In genomic region chr7:105690286-105690915, GRCh38 we compare ENCODE assay signal across 10 cellular contexts.
DNase-seq lines count a peak whose midpoint lies in the region; ATAC-seq, FAIRE-seq and TF ChIP-seq lines count a peak whose summit lies in the region.
"Had no signal": no experiment of that assay in that cellular context is flagged by ENCODE, and none has a peak within 500 bp of the region (broad histone marks: within the 10 kb centered on the region; RNA-seq: fewer than 3 reads in every experiment).

No MANE protein-coding gene starts in this region.

- no peak for TF ChIP-seq CTCF in liver (IDR thresholded peaks at IDR 0.05; ENCODE audit: low read depth, low read length, missing input control)
- TF ChIP-seq CTCF in HepG2 (CRISPR knock-in tag; IDR thresholded peaks at IDR 0.05): no peak
- TF ChIP-seq CTCF in vagina (IDR thresholded peaks at IDR 0.05): no peak

- no peaks in the 10 kb centered on the region for H3K79me2 ChIP-seq in HepG2 (ENCODE audit: insufficient read depth, low read length)

- intact Hi-C loops in HepG2 (cut with micrococcal nuclease; ENCODE audit: unreplicated experiment) (no loop called here), vagina (cut with DNase I) (no loop called here)

- H3K27me3 ChIP-seq in liver (ENCODE audit: control insufficient read depth in 4 of 4, insufficient read depth in 4 of 4, low read length in 3 of 4): no peaks in the 10 kb centered on the region
- H3K27me3 ChIP-seq in HepG2 (ENCODE audit: control insufficient read depth in 1 of 2, insufficient read depth in 2 of 2, low read length in 2 of 2): no peaks in the 10 kb centered on the region
- no peaks in the 10 kb centered on the region for H3K27me3 ChIP-seq in mesenchymal stem cell (ENCODE audit: control insufficient read depth in 1 of 2, insufficient read depth in 1 of 2, low read length in 2 of 2)
- H3K27me3 ChIP-seq in vagina: no peaks in the 10 kb centered on the region

- no peaks in the 10 kb centered on the region for H3K27me3 Mint-ChIP-seq in activated naive CD8-positive, alpha-beta T cell treated with anti-CD3 and anti-CD28 coated beads, Interleukin-2, amount 50 U/mL, for 24 hours

- H2BK12ac ChIP-seq in mesenchymal stem cell (ENCODE audit: low read length in 2 of 2): peak overlapping the region; percentile 25 to 49

- H3K36me3 ChIP-seq in liver (ENCODE audit: control insufficient read depth in 4 of 4, insufficient read depth in 3 of 4, low read depth in 1 of 4, low read length in 3 of 4) (no peaks in the 10 kb centered on the region), HepG2 (replicated peaks in 1 of 2; ENCODE audit: control insufficient read depth in 1 of 2, insufficient read depth in 2 of 2, low read length in 2 of 2) (no peaks in the 10 kb centered on the region), mesenchymal stem cell (ENCODE audit: control insufficient read depth in 1 of 2, insufficient read depth in 2 of 2, low read depth in 1 of 2, low read length in 2 of 2) (peaks cover 0 to 2% of the 10 kb centered on the region in 2 experiments), vagina (no peaks in the 10 kb centered on the region)

- H3K14ac ChIP-seq in mesenchymal stem cell (ENCODE audit: low read length in 2 of 2): no peak overlapping the region

- H3K9me3 Mint-ChIP-seq in activated naive CD8-positive, alpha-beta T cell treated with anti-CD3 and anti-CD28 coated beads, Interleukin-2, amount 50 U/mL, for 24 hours: no peaks in the 10 kb centered on the region

- H4K91ac ChIP-seq in mesenchymal stem cell (ENCODE audit: low read length): peak overlapping the region; percentile 61

- peak overlapping the region; percentile 83 for H3K27ac Mint-ChIP-seq in activated naive CD8-positive, alpha-beta T cell treated with anti-CD3 and anti-CD28 coated beads, Interleukin-2, amount 50 U/mL, for 24 hours

- DNase-seq in HepG2 (ENCODE audit: low spot score) (no peak), mesenchymal stem cell (peak; percentile 17), vagina (ENCODE audit: extremely low spot score in 2 of 2) (no peak), iPS-NIHi7 (ENCODE audit: extremely low spot score) (no peak), iPS-NIHi11 (ENCODE audit: low spot score) (no peak)
- DNase-seq in activated naive CD8-positive, alpha-beta T cell treated with anti-CD3 and anti-CD28 coated beads, Interleukin-2, amount 50 U/mL, for 24 hours: no peak
- DNase-seq: NCI-H345 had no signal

- CTCF ChIA-PET in HepG2 (lab: Yijun Ruan, JAX; ENCODE audit: low intra/inter-chr PET ratio, low total read pairs): no interaction called here

- H2AFZ ChIP-seq in HepG2 (ENCODE audit: low read length) (no peak overlapping the region), mesenchymal stem cell (ENCODE audit: low read depth, low read length) (no peak overlapping the region)

- FAIRE-seq in HepG2 (lab: Jason Lieb, UNC): no peak
- FAIRE-seq: islet of Langerhans had no signal

- peak overlapping the region; percentile 88 for H3K4me3 Mint-ChIP-seq in activated naive CD8-positive, alpha-beta T cell treated with anti-CD3 and anti-CD28 coated beads, Interleukin-2, amount 50 U/mL, for 24 hours

- no peaks in the 10 kb centered on the region for H3K9me3 ChIP-seq in liver (ENCODE audit: control insufficient read depth in 4 of 4, low read length in 3 of 4)
- no peaks in the 10 kb centered on the region for H3K9me3 ChIP-seq in HepG2 (ENCODE audit: low read length)
- no peaks in the 10 kb centered on the region for H3K9me3 ChIP-seq in mesenchymal stem cell (ENCODE audit: control insufficient read depth, low read length)
- H3K9me3 ChIP-seq in vagina: no peaks in the 10 kb centered on the region

- no peak for TF ChIP-seq RAD21 in liver (IDR thresholded peaks at IDR 0.05)
- TF ChIP-seq RAD21 in HepG2 (CRISPR knock-in tag; IDR thresholded peaks at IDR 0.05): no peak

- peak overlapping the region; percentile 79 to 84 for H3K27ac ChIP-seq in liver (ENCODE audit: low read depth in 1 of 2, low read length in 2 of 2)
- H3K27ac ChIP-seq in HepG2 (ENCODE audit: extremely low read length, insufficient read depth, low read length): no peak overlapping the region
- H3K27ac ChIP-seq in mesenchymal stem cell (ENCODE audit: low read length, poor library complexity, severe bottlenecking): no peak overlapping the region
- peak overlapping the region; percentile 73 for H3K27ac ChIP-seq in vagina

- H4K8ac ChIP-seq in mesenchymal stem cell (ENCODE audit: low read length): peak overlapping the region; percentile 67

- ATAC-seq in HepG2: no peak
- no peak for ATAC-seq in activated naive CD8-positive, alpha-beta T cell treated with anti-CD3 and anti-CD28 coated beads, Interleukin-2, amount 50 U/mL, for 24 hours
- no peak for ATAC-seq in HG02798 (IDR thresholded peaks at IDR 0.05; ENCODE audit: poor library complexity, unreplicated experiment)

- WGBS in liver: 95% methylated on average over 19 of the region's 19 CpGs
- 97% methylated on average over 19 of the region's 19 CpGs for WGBS in HepG2 (ENCODE audit: low lambda C conversion rate)
- 78% methylated on average over 19 of the region's 19 CpGs for WGBS in mesenchymal stem cell

- POLR2A ChIA-PET in HepG2 (lab: Yijun Ruan, JAX): no interaction called here

- H3K79me1 ChIP-seq in mesenchymal stem cell (replicated peaks; ENCODE audit: low read length, poor library complexity, severe bottlenecking): peaks cover 9% of the 10 kb centered on the region

- peak overlapping the region; percentile 18 to 96 for H3K4ac ChIP-seq in mesenchymal stem cell (ENCODE audit: low read depth in 1 of 2, low read length in 2 of 2)

- peak overlapping the region in 2 of 3 donors; percentile 64 to 70 for H3K4me3 ChIP-seq in liver (ENCODE audit: low read depth in 1 of 3, low read length in 3 of 3)
- no peak overlapping the region for H3K4me3 ChIP-seq in HepG2 (replicated peaks in 1 of 3; ENCODE audit: insufficient read depth in 1 of 3, low read depth in 2 of 3, low read length in 3 of 3)
- H3K4me3 ChIP-seq in mesenchymal stem cell (ENCODE audit: insufficient read depth in 1 of 2, low read depth in 1 of 2, low read length in 2 of 2): peak overlapping the region in 1 of 2 experiments; percentile 74
- H3K4me3 ChIP-seq in vagina: peak overlapping the region; percentile 30 to 47

- H3K23ac ChIP-seq in mesenchymal stem cell (ENCODE audit: low read length in 2 of 2): no peak overlapping the region

- H2BK15ac ChIP-seq in mesenchymal stem cell (ENCODE audit: low read depth, poor library complexity, severe bottlenecking): no peak overlapping the region

- TF ChIP-seq POLR2A in HepG2 (IDR thresholded peaks at IDR 0.05; ENCODE audit: insufficient read depth in 1 of 2, low read depth in 2 of 2, low read length in 2 of 2) (no peak), vagina (IDR thresholded peaks at IDR 0.05) (no peak)

- H2BK120ac ChIP-seq in mesenchymal stem cell (ENCODE audit: low read depth, low read length): peak overlapping the region; percentile 54

- no peaks in the 10 kb centered on the region for H4K20me1 ChIP-seq in HepG2 (ENCODE audit: insufficient read depth, low read length)

- BruUV-seq in HepG2 (replicated peaks; lab: Mats Ljungman, UMichigan): no TSS peak

- no peak overlapping the region for H2BK5ac ChIP-seq in mesenchymal stem cell (ENCODE audit: low read depth, low read length, poor library complexity, severe bottlenecking)

- H3K18ac ChIP-seq in mesenchymal stem cell (ENCODE audit: low read depth in 1 of 2, low read length in 2 of 2): peak overlapping the region; percentile 44 to 81

- no peak overlapping the region for H2AK5ac ChIP-seq in mesenchymal stem cell (ENCODE audit: low read length, severe bottlenecking)

- H3K4me2 ChIP-seq in HepG2 (ENCODE audit: low read depth, low read length) (no peak overlapping the region), mesenchymal stem cell (ENCODE audit: low read length, poor library complexity, severe bottlenecking) (no peak overlapping the region)

- H3K4me1 Mint-ChIP-seq in activated naive CD8-positive, alpha-beta T cell treated with anti-CD3 and anti-CD28 coated beads, Interleukin-2, amount 50 U/mL, for 24 hours: peaks cover 48% of the 10 kb centered on the region

- no peak for TF ChIP-seq EP300 in HepG2 (IDR thresholded peaks at IDR 0.05; ENCODE audit: low read depth in 2 of 2, low read length in 2 of 2)
- TF ChIP-seq EP300 in HepG2 (CRISPR knock-in tag; IDR thresholded peaks at IDR 0.05; ENCODE audit: borderline replicate concordance): no peak

- in situ Hi-C loops in HepG2 (cut with HindIII; ENCODE audit: extremely low pct_ligation_motif_present, low pct_unique_long_range_greater_than_20kb): no loop called here

- H3K9ac ChIP-seq in liver (ENCODE audit: low read depth in 1 of 2, low read length in 2 of 2) (peak overlapping the region in 1 of 2 donors; percentile 96), HepG2 (ENCODE audit: insufficient read depth, low read depth, low read length) (no peak overlapping the region), mesenchymal stem cell (ENCODE audit: low read length) (peak overlapping the region; percentile 83)

- no peaks in the 10 kb centered on the region for H3K36me3 Mint-ChIP-seq in activated naive CD8-positive, alpha-beta T cell treated with anti-CD3 and anti-CD28 coated beads, Interleukin-2, amount 50 U/mL, for 24 hours (ENCODE audit: low read depth)

- H3K4me1 ChIP-seq in liver (ENCODE audit: control insufficient read depth in 4 of 4, insufficient read depth in 4 of 4, low read length in 3 of 4): peaks cover 0 to 10% (median 6%) of the 10 kb centered on the region in 4 donors
- no peaks in the 10 kb centered on the region for H3K4me1 ChIP-seq in HepG2 (ENCODE audit: insufficient read depth, low read length)
- H3K4me1 ChIP-seq in mesenchymal stem cell (ENCODE audit: control insufficient read depth, insufficient read depth, low read depth, low read length): peaks cover 10% of the 10 kb centered on the region
- H3K4me1 ChIP-seq in vagina: peaks cover 30% of the 10 kb centered on the region

TF ChIP-seq in HepG2, 621 proteins besides CTCF, POLR2A, EP300 and RAD21:
- TF ChIP-seq SKI (IDR thresholded peaks at IDR 0.05; ENCODE audit: partially characterized antibody): no peak
- no peak for TF ChIP-seq NFYB (CRISPR knock-in tag; IDR thresholded peaks at IDR 0.05)
- no peak for TF ChIP-seq ZBTB7B (CRISPR knock-in tag; IDR thresholded peaks at IDR 0.05)
- TF ChIP-seq MTA3 (CRISPR knock-in tag; IDR thresholded peaks at IDR 0.05): no peak
- TF ChIP-seq RARA (CRISPR knock-in tag; IDR thresholded peaks at IDR 0.05): no peak
- no peak for TF ChIP-seq PHF21A (CRISPR knock-in tag; IDR thresholded peaks at IDR 0.05)
- no peak for TF ChIP-seq EZH2 (conservative IDR thresholded peaks at IDR 0.05; ENCODE audit: low read depth, low read length)
- no peak for TF ChIP-seq SRSF4 (IDR thresholded peaks at IDR 0.05; ENCODE audit: low read depth, low read length, poor library complexity, severe bottlenecking)
- TF ChIP-seq ATM (IDR thresholded peaks at IDR 0.05; ENCODE audit: borderline replicate concordance): no peak
- TF ChIP-seq MLLT10 (CRISPR knock-in tag; IDR thresholded peaks at IDR 0.05): no peak

Comparison
In these comparisons a context has a peak if more than half of its experiments do, and no peak if none do; other contexts are left out.
1. H3K27ac ChIP-seq: peak in liver (2 of 2) and vagina (single experiment); none in HepG2 (single experiment) and mesenchymal stem cell (single experiment).
2. H3K4me3 ChIP-seq: peak in liver (2 of 3) and vagina (2 of 2); none in HepG2 (0 of 3).